In the genomic region with DNA sequence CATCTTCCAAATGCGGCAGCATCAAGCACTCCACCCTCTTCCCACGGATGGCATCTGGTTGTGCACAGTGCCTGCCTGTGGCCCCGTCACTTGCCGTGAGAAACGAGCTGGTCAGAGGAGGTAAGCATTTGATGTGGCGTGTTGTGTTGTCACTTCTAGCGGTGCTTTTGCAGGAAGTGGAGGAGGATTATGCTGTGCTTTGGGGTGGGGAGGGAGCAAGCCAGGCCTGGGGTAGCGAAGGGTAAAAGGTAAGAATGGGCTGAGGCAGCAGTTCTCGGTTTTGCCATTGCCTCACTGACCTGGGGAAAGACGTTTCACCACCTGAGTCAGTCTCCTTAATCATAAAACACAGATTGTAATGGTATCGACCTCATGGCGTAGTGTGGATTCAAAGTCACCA, we compare ENCODE assay signal across 9 cellular contexts. TPM values are rescaled to one million over a fixed set of nuclear protein-coding genes. Genes with fewer than 3 reads are reported as not detected.
DNase-seq lines count a peak whose midpoint lies in the region; ATAC-seq and TF ChIP-seq lines count a peak whose summit lies in the region.
"Had no signal": no experiment of that assay in that cellular context is flagged by ENCODE, and none has a peak within 500 bp of the region (broad histone marks: within the 10 kb centered on the region; RNA-seq: fewer than 3 reads in every experiment).

No MANE protein-coding gene starts in this region.

- TF ChIP-seq CTCF in osteoblast (IDR thresholded peaks at IDR 0.05; ENCODE audit: extremely low read depth, low read depth, low read length) (no peak), suprapubic skin (IDR thresholded peaks at IDR 0.05) (no peak)

- H4K20me1 ChIP-seq in osteoblast (ENCODE audit: insufficient read depth, low read length) = peaks cover 24% of the 10 kb centered on the region

- TF ChIP-seq POLR2A in suprapubic skin (IDR thresholded peaks at IDR 0.05) = no peak

- H3K9me3 ChIP-seq in osteoblast (ENCODE audit: low read depth, low read length) (no peaks in the 10 kb centered on the region), suprapubic skin (no peaks in the 10 kb centered on the region)

- H3K4me1 ChIP-seq in osteoblast (ENCODE audit: insufficient read depth, low read length) (peaks cover 15% of the 10 kb centered on the region), suprapubic skin (peaks cover 37% of the 10 kb centered on the region)

- ATAC-seq in GM18907 (IDR thresholded peaks at IDR 0.05; ENCODE audit: unreplicated experiment) (no peak), HG02623 (IDR thresholded peaks at IDR 0.05; ENCODE audit: unreplicated experiment) (no peak)

- H3K27ac ChIP-seq in osteoblast (ENCODE audit: low read depth, low read length) = peak overlapping the region; percentile 3
- H3K27ac ChIP-seq in suprapubic skin = peak overlapping the region; percentile 27

- peaks cover 23% of the 10 kb centered on the region for H3K79me2 ChIP-seq in osteoblast (ENCODE audit: insufficient read depth, low read length)

- WGBS in suprapubic skin = 65% methylated on average over 12 of the region's 12 CpGs

- no peak for TF ChIP-seq EP300 in suprapubic skin (IDR thresholded peaks at IDR 0.05)

- H3K36me3 ChIP-seq in osteoblast (ENCODE audit: insufficient read depth, low read length) (peaks cover 52% of the 10 kb centered on the region), suprapubic skin (peaks cover 44% of the 10 kb centered on the region)

- H2AFZ ChIP-seq in osteoblast (ENCODE audit: low read length) = no peak overlapping the region

- H3K4me2 ChIP-seq in osteoblast (ENCODE audit: insufficient read depth, low read length) = no peak overlapping the region

- no peak overlapping the region for H3K4me3 ChIP-seq in osteoblast (ENCODE audit: insufficient read depth, low read length)
- H3K4me3 ChIP-seq in suprapubic skin = no peak overlapping the region

- peak; percentile 30 for DNase-seq in NCI-H82 (lab: John Stamatoyannopoulos, UW)
- DNase-seq in NCI-H82 treated with DMSO at 0.1 percent for 48 hours (lab: John Stamatoyannopoulos, UW; ENCODE audit: unreplicated experiment) = no peak
- DNase-seq in activated T-helper 9 cell treated with anti-CD3 and anti-CD28 coated beads, Interleukin-2, amount 50 U/mL, for 16 hours (ENCODE audit: low read depth) = peak; percentile 64
- no peak for DNase-seq in osteoblast (ENCODE audit: insufficient read length, low spot score, missing footprints)
- no peak for DNase-seq in suprapubic skin (ENCODE audit: low spot score in 2 of 2)
- no peak for DNase-seq in NCI-H446 treated with DMSO at 0.1 percent for 48 hours (lab: John Stamatoyannopoulos, UW)

- H3K27me3 ChIP-seq in osteoblast (ENCODE audit: insufficient read depth, low read length) = no peaks in the 10 kb centered on the region
- H3K27me3 ChIP-seq in suprapubic skin = no peaks in the 10 kb centered on the region

RNA-seq across cellular contexts. Expression of gene POMT1, which starts 2.3 kb away (rescaled TPM):
- total RNA-seq in osteoblast (32.6 and 33.9 TPM in 2 replicates), suprapubic skin (10 to 100 TPM; 16.6 to 62.0 (median 34.1) TPM)

RNA-seq across cellular contexts. Expression of gene UCK1, which starts 30.7 kb away (rescaled TPM):
- total RNA-seq in osteoblast (19.5 and 22.4 TPM in 2 replicates), suprapubic skin (10 to 100 TPM; 20.0 to 28.0 (median 26.6) TPM)

RNA-seq across cellular contexts. Expression of gene PRRT1B, which starts 44.9 kb away (rescaled TPM):
- not detected in 2 replicates for total RNA-seq in osteoblast
- total RNA-seq in suprapubic skin = not detected
- total RNA-seq: mononuclear cell had no signal

Comparison
In these comparisons a context has a peak if more than half of its experiments do, and no peak if none do; other contexts are left out.
1. DNase-seq: peak in NCI-H82 (single experiment) and activated T-helper 9 cell treated with anti-CD3 and anti-CD28 coated beads, Interleukin-2, amount 50 U/mL, for 16 hours (single experiment); none in NCI-H82 treated with DMSO at 0.1 percent for 48 hours (single experiment), osteoblast (single experiment), suprapubic skin (0 of 2) and NCI-H446 treated with DMSO at 0.1 percent for 48 hours (single experiment).